Comparison of ENCODE assay signal across 24 cellular contexts in the genomic region with DNA sequence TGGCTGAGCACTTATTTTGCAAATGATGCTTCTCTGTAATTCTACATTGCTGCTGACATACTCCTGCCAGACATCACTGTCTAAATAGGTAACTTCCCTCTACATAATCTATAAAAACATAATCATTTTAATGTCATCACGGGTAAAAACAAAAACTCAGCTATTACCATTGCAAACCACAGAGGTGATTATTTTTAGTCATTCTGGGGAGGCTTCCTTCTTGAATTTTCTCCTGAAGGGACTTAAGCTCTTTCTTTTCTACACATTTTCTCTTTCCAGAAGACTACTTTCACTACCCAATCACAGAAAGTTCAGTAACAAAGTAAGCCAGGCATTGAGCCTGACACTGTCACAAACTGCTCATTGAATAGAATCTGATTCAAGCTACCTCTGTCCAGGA. TPM values are rescaled to one million over a fixed set of nuclear protein-coding genes. Genes with fewer than 3 reads are reported as not detected.
A peak's percentile ranks its signal among the peaks of the same experiment; 100 is the strongest.
DNase-seq lines count a peak whose midpoint lies in the region; ATAC-seq, FAIRE-seq and TF ChIP-seq lines count a peak whose summit lies in the region.
"Had no signal": no experiment of that assay in that cellular context is flagged by ENCODE, and none has a peak within 500 bp of the region (broad histone marks: within the 10 kb centered on the region; RNA-seq: fewer than 3 reads in every experiment).

No MANE protein-coding gene starts in this region.

- no peak for ATAC-seq in T-helper 17 cell
- ATAC-seq in naive thymus-derived CD8-positive, alpha-beta T cell, result no peak
- ATAC-seq in HG03097 (IDR thresholded peaks at IDR 0.05; ENCODE audit: low FRiP score, unreplicated experiment), result no peak
- ATAC-seq in HepG2, result no peak
- ATAC-seq: esophagus mucosa, foreskin keratinocyte, left colon had no signal

- TF ChIP-seq EP300 in HepG2 (IDR thresholded peaks at IDR 0.05; ENCODE audit: low read depth in 2 of 2, low read length in 2 of 2) (no peak), HepG2 (CRISPR knock-in tag; IDR thresholded peaks at IDR 0.05; ENCODE audit: borderline replicate concordance) (no peak)

- H3K9me3 Mint-ChIP-seq in activated CD4-positive, alpha-beta memory T cell treated with anti-CD3 and anti-CD28 coated beads for 36 hours, result no peaks in the 10 kb centered on the region
- no peaks in the 10 kb centered on the region for H3K9me3 Mint-ChIP-seq in activated CD4-positive, alpha-beta memory T cell treated with anti-CD3 and anti-CD28 coated beads, Interleukin-2, amount 10 ng/mL, durations not matched to agents 7 days and 5 days
- H3K9me3 Mint-ChIP-seq in CD4-positive, alpha-beta memory T cell, result peaks cover 0 to 2% (median 0%) of the 10 kb centered on the region in 8 donors
- no peaks in the 10 kb centered on the region for H3K9me3 Mint-ChIP-seq in naive thymus-derived CD8-positive, alpha-beta T cell
- H3K9me3 Mint-ChIP-seq: memory B cell had no signal

- H3K27ac ChIP-seq in CD4-positive, alpha-beta memory T cell (ENCODE audit: low read depth, low read length), result no peak overlapping the region
- H3K27ac ChIP-seq in HepG2 (ENCODE audit: extremely low read length, insufficient read depth, low read length), result no peak overlapping the region
- H3K27ac ChIP-seq: colonic mucosa, foreskin keratinocyte, SJSA1, thoracic aorta had no signal

- H3K27me3 Mint-ChIP-seq in activated CD4-positive, alpha-beta memory T cell treated with anti-CD3 and anti-CD28 coated beads for 36 hours, result no peaks in the 10 kb centered on the region
- no peaks in the 10 kb centered on the region for H3K27me3 Mint-ChIP-seq in activated CD4-positive, alpha-beta memory T cell treated with anti-CD3 and anti-CD28 coated beads, Interleukin-2, amount 10 ng/mL, durations not matched to agents 7 days and 5 days
- no peaks in the 10 kb centered on the region for H3K27me3 Mint-ChIP-seq in CD4-positive, alpha-beta memory T cell
- H3K27me3 Mint-ChIP-seq in T-helper 17 cell, result no peaks in the 10 kb centered on the region
- H3K27me3 Mint-ChIP-seq in naive thymus-derived CD8-positive, alpha-beta T cell, result no peaks in the 10 kb centered on the region
- H3K27me3 Mint-ChIP-seq: memory B cell had no signal

- no peak for TF ChIP-seq POLR2A in HepG2 (IDR thresholded peaks at IDR 0.05; ENCODE audit: insufficient read depth in 1 of 2, low read depth in 2 of 2, low read length in 2 of 2)

- H3K4me2 ChIP-seq in HepG2 (ENCODE audit: low read depth, low read length), result no peak overlapping the region

- H2AFZ ChIP-seq in HepG2 (ENCODE audit: low read length), result no peak overlapping the region

- no peaks in the 10 kb centered on the region for H3K9me3 ChIP-seq in CD4-positive, alpha-beta memory T cell (ENCODE audit: control insufficient read depth in 1 of 2, low read length in 2 of 2)
- H3K9me3 ChIP-seq in T-helper 17 cell (ENCODE audit: control insufficient read depth, low read length, poor library complexity, severe bottlenecking) (no peaks in the 10 kb centered on the region), HepG2 (ENCODE audit: low read length) (no peaks in the 10 kb centered on the region)
- H3K9me3 ChIP-seq: BE2C, colonic mucosa, SJSA1, thoracic aorta had no signal

- POLR2A ChIA-PET in activated CD4-positive, alpha-beta memory T cell treated with anti-CD3 and anti-CD28 coated beads for 36 hours (lab: Charles Lee), result interaction anchor here (0.6 to 1.3 kb wide), 3 partner anchors 18 to 40 kb away, joined by 3 to 4 read pairs (median 4); partner anchors contain the start of gene NFU1
- POLR2A ChIA-PET in activated CD4-positive, alpha-beta memory T cell treated with anti-CD3 and anti-CD28 coated beads, Interleukin-2, amount 10 ng/mL, durations not matched to agents 7 days and 5 days (lab: Charles Lee), result interaction anchor here (0.8 to 1.2 kb wide), 4 partner anchors 12 to 816 kb away, joined by 3 to 4 read pairs (median 3); partner anchors contain the start of genes NFU1 and SNRPG
- POLR2A ChIA-PET in CD4-positive, alpha-beta memory T cell (lab: Charles Lee; ENCODE audit: partially characterized antibody), result no interaction called here
- POLR2A ChIA-PET in naive thymus-derived CD8-positive, alpha-beta T cell (lab: Charles Lee), result no interaction called here
- POLR2A ChIA-PET in HepG2 (lab: Yijun Ruan, JAX), result no interaction called here

- peaks cover 27% of the 10 kb centered on the region for H3K36me3 Mint-ChIP-seq in activated CD4-positive, alpha-beta memory T cell treated with anti-CD3 and anti-CD28 coated beads for 36 hours
- H3K36me3 Mint-ChIP-seq in activated CD4-positive, alpha-beta memory T cell treated with anti-CD3 and anti-CD28 coated beads, Interleukin-2, amount 10 ng/mL, durations not matched to agents 7 days and 5 days (ENCODE audit: low read depth), result peaks cover 39% of the 10 kb centered on the region
- peaks cover 47 to 80% of the 10 kb centered on the region in 2 donors for H3K36me3 Mint-ChIP-seq in CD4-positive, alpha-beta memory T cell
- H3K36me3 Mint-ChIP-seq in T-helper 17 cell (ENCODE audit: low read depth), result peaks cover 8% of the 10 kb centered on the region
- H3K36me3 Mint-ChIP-seq in naive thymus-derived CD8-positive, alpha-beta T cell, result peaks cover 0 to 85% (median 24%) of the 10 kb centered on the region in 3 donors
- H3K36me3 Mint-ChIP-seq: memory B cell had no signal

- no peak for FAIRE-seq in HepG2 (lab: Jason Lieb, UNC)
- FAIRE-seq: bronchial epithelial cell, H54 had no signal

- CTCF ChIA-PET in activated CD4-positive, alpha-beta memory T cell treated with anti-CD3 and anti-CD28 coated beads for 36 hours (lab: Charles Lee), result interaction anchor here (1.1 to 1.2 kb wide), 2 partner anchors 24 to 247 kb away, joined by 3 to 4 read pairs; no protein-coding TSS in a partner anchor
- CTCF ChIA-PET in activated CD4-positive, alpha-beta memory T cell treated with anti-CD3 and anti-CD28 coated beads, Interleukin-2, amount 10 ng/mL, durations not matched to agents 7 days and 5 days (lab: Charles Lee), result interaction anchor here (0.9 to 1.9 kb wide), 4 partner anchors 40 to 202 kb away, joined by 3 to 4 read pairs (median 4); partner anchors contain the start of gene NFU1
- CTCF ChIA-PET in CD4-positive, alpha-beta memory T cell (lab: Charles Lee; ENCODE audit: partially characterized antibody), result no interaction called here
- CTCF ChIA-PET in HepG2 (lab: Yijun Ruan, JAX; ENCODE audit: low intra/inter-chr PET ratio, low total read pairs), result no interaction called here

- no peak for TF ChIP-seq RAD21 in HepG2 (CRISPR knock-in tag; IDR thresholded peaks at IDR 0.05)

- H3K4me1 Mint-ChIP-seq in activated CD4-positive, alpha-beta memory T cell treated with anti-CD3 and anti-CD28 coated beads for 36 hours (ENCODE audit: low read depth), result peaks cover 44% of the 10 kb centered on the region
- H3K4me1 Mint-ChIP-seq in activated CD4-positive, alpha-beta memory T cell treated with anti-CD3 and anti-CD28 coated beads, Interleukin-2, amount 10 ng/mL, durations not matched to agents 7 days and 5 days, result peaks cover 33% of the 10 kb centered on the region
- H3K4me1 Mint-ChIP-seq in CD4-positive, alpha-beta memory T cell, result peaks cover 22 to 45% (median 35%) of the 10 kb centered on the region in 4 donors
- H3K4me1 Mint-ChIP-seq in T-helper 17 cell, result peaks cover 30% of the 10 kb centered on the region
- peaks cover 15 to 36% (median 33%) of the 10 kb centered on the region in 4 donors for H3K4me1 Mint-ChIP-seq in naive thymus-derived CD8-positive, alpha-beta T cell

- TF ChIP-seq CTCF in HepG2 (CRISPR knock-in tag; IDR thresholded peaks at IDR 0.05), result no peak

- no peak for DNase-seq in activated CD4-positive, alpha-beta memory T cell treated with anti-CD3 and anti-CD28 coated beads for 36 hours
- DNase-seq in activated CD4-positive, alpha-beta memory T cell treated with anti-CD3 and anti-CD28 coated beads, Interleukin-2, amount 10 ng/mL, durations not matched to agents 7 days and 5 days, result no peak
- no peak for DNase-seq in CD4-positive, alpha-beta memory T cell
- no peak for DNase-seq in T-helper 17 cell
- no peak for DNase-seq in naive thymus-derived CD8-positive, alpha-beta T cell
- DNase-seq in SIG-M5 treated with dmso at 0.1 percent for 504 hours (lab: John Stamatoyannopoulos, UW; ENCODE audit: unreplicated experiment), result no peak
- DNase-seq in HepG2 (ENCODE audit: low spot score), result no peak
- DNase-seq: BE2C, Calu3, colonic mucosa, DND-41, foreskin keratinocyte, Kasumi-1, left colon, NCI-H1694, NCI-H526, occipital lobe had no signal

- 90% methylated on average over 1 of the region's 1 CpG for WGBS in HepG2 (ENCODE audit: low lambda C conversion rate)

- H3K4me1 ChIP-seq in CD4-positive, alpha-beta memory T cell (ENCODE audit: insufficient read depth, low read length), result peaks cover 22% of the 10 kb centered on the region
- no peaks in the 10 kb centered on the region for H3K4me1 ChIP-seq in HepG2 (ENCODE audit: insufficient read depth, low read length)
- H3K4me1 ChIP-seq: BE2C, colonic mucosa, foreskin keratinocyte, SJSA1 had no signal

- intact Hi-C loops in activated CD4-positive, alpha-beta memory T cell treated with anti-CD3 and anti-CD28 coated beads for 36 hours (cut with micrococcal nuclease), result loop anchor here (2.0 kb wide), 1 partner anchor 41 kb away; the partner anchor contains the start of gene NFU1
- intact Hi-C loops in CD4-positive, alpha-beta memory T cell (cut with micrococcal nuclease), result loop anchor here (5.0 kb wide), 1 partner anchor 40 kb away; the partner anchor contains the start of gene NFU1
- intact Hi-C loops in HepG2 (cut with micrococcal nuclease; ENCODE audit: unreplicated experiment), result no loop called here

- peak overlapping the region; percentile 0 for H3K27ac Mint-ChIP-seq in activated CD4-positive, alpha-beta memory T cell treated with anti-CD3 and anti-CD28 coated beads for 36 hours
- no peak overlapping the region for H3K27ac Mint-ChIP-seq in activated CD4-positive, alpha-beta memory T cell treated with anti-CD3 and anti-CD28 coated beads, Interleukin-2, amount 10 ng/mL, durations not matched to agents 7 days and 5 days
- H3K27ac Mint-ChIP-seq in CD4-positive, alpha-beta memory T cell, result peak overlapping the region; percentile 2 to 69 (median 56)
- peak overlapping the region; percentile 81 for H3K27ac Mint-ChIP-seq in T-helper 17 cell
- H3K27ac Mint-ChIP-seq in naive thymus-derived CD8-positive, alpha-beta T cell, result peak overlapping the region; percentile 11 to 77 (median 70)
- H3K27ac Mint-ChIP-seq: memory B cell had no signal

- H3K9ac ChIP-seq in HepG2 (ENCODE audit: insufficient read depth, low read depth, low read length), result no peak overlapping the region

- H4K20me1 ChIP-seq in HepG2 (ENCODE audit: insufficient read depth, low read length), result no peaks in the 10 kb centered on the region

- no TSS peak for BruUV-seq in HepG2 (replicated peaks; lab: Mats Ljungman, UMichigan)

- H3K4me3 Mint-ChIP-seq in activated CD4-positive, alpha-beta memory T cell treated with anti-CD3 and anti-CD28 coated beads for 36 hours, result no peak overlapping the region
- H3K4me3 Mint-ChIP-seq in activated CD4-positive, alpha-beta memory T cell treated with anti-CD3 and anti-CD28 coated beads, Interleukin-2, amount 10 ng/mL, durations not matched to agents 7 days and 5 days, result no peak overlapping the region
- H3K4me3 Mint-ChIP-seq in CD4-positive, alpha-beta memory T cell, result peak overlapping the region in 1 of 8 donors; percentile 10
- H3K4me3 Mint-ChIP-seq in T-helper 17 cell, result no peak overlapping the region
- H3K4me3 Mint-ChIP-seq in naive thymus-derived CD8-positive, alpha-beta T cell, result no peak overlapping the region
- H3K4me3 Mint-ChIP-seq: memory B cell had no signal

- H3K79me2 ChIP-seq in HepG2 (ENCODE audit: insufficient read depth, low read length), result no peaks in the 10 kb centered on the region

- in situ Hi-C loops in HepG2 (cut with HindIII; ENCODE audit: extremely low pct_ligation_motif_present, low pct_unique_long_range_greater_than_20kb), result no loop called here

- peaks cover 12% of the 10 kb centered on the region for H3K36me3 ChIP-seq in CD4-positive, alpha-beta memory T cell (ENCODE audit: insufficient read depth, low read length)
- no peaks in the 10 kb centered on the region for H3K36me3 ChIP-seq in HepG2 (replicated peaks in 1 of 2; ENCODE audit: control insufficient read depth in 1 of 2, insufficient read depth in 2 of 2, low read length in 2 of 2)
- H3K36me3 ChIP-seq: BE2C, colonic mucosa had no signal

- H3K27me3 ChIP-seq in CD4-positive, alpha-beta memory T cell (ENCODE audit: insufficient read depth, low read length), result no peaks in the 10 kb centered on the region
- H3K27me3 ChIP-seq in HepG2 (ENCODE audit: control insufficient read depth in 1 of 2, insufficient read depth in 2 of 2, low read length in 2 of 2), result no peaks in the 10 kb centered on the region
- H3K27me3 ChIP-seq: BE2C, colonic mucosa, foreskin keratinocyte, SJSA1 had no signal

- no peak overlapping the region for H3K4me3 ChIP-seq in CD4-positive, alpha-beta memory T cell (ENCODE audit: low read length in 2 of 2)
- no peak overlapping the region for H3K4me3 ChIP-seq in HepG2 (replicated peaks in 1 of 3; ENCODE audit: insufficient read depth in 1 of 3, low read depth in 2 of 3, low read length in 3 of 3)
- H3K4me3 ChIP-seq: colonic mucosa, SJSA1, thoracic aorta had no signal

RNA-seq across cellular contexts. Expression of gene NFU1, which starts 40.4 kb away (rescaled TPM):
- total RNA-seq in activated CD4-positive, alpha-beta memory T cell treated with anti-CD3 and anti-CD28 coated beads for 36 hours, result 10 to 100 TPM; 37.8 to 44.5 TPM
- 10 to 100 TPM; 24.4 to 30.7 TPM for total RNA-seq in activated CD4-positive, alpha-beta memory T cell treated with anti-CD3 and anti-CD28 coated beads, Interleukin-2, amount 10 ng/mL, durations not matched to agents 7 days and 5 days
- total RNA-seq in CD4-positive, alpha-beta memory T cell, result 10 to 100 TPM; 23.9 to 27.0 TPM
- 10 to 100 TPM; 65.4 to 96.1 TPM for polyA plus RNA-seq in CD4-positive, alpha-beta memory T cell
- 10 to 100 TPM; 17.8 to 23.2 TPM for total RNA-seq in T-helper 17 cell
- total RNA-seq in naive thymus-derived CD8-positive, alpha-beta T cell, result 10 to 100 TPM; 29.6 to 32.7 TPM
- polyA plus RNA-seq in naive thymus-derived CD8-positive, alpha-beta T cell, result 10 to 100 TPM; 78.6 to 96.9 (median 88.9) TPM
- total RNA-seq in HepG2 (2016; rRNA removed; fragmentation: Illumina TruSeq; extraction: Trizol), result 84.0 and 99.6 TPM in 2 replicates
- total RNA-seq in HepG2 (2016; cell fraction: cytosol; rRNA removed; fragmentation: Illumina TruSeq; extraction: Trizol; ENCODE audit: low read depth), result 88.3 and 93.2 TPM in 2 replicates
- 83.8 and 107 TPM in 2 replicates for total RNA-seq in HepG2 (2016; cell fraction: insoluble cytoplasmic fraction; rRNA removed; fragmentation: Illumina TruSeq; extraction: Trizol)
- 83.6 and 88.7 TPM in 2 replicates for total RNA-seq in HepG2 (2016; cell fraction: membrane; rRNA removed; fragmentation: Illumina TruSeq; extraction: Trizol)
- 35.6 and 35.8 TPM in 2 replicates for total RNA-seq in HepG2 (2016; cell fraction: nucleus; rRNA removed; fragmentation: Illumina TruSeq; extraction: Trizol)
- polyA plus RNA-seq in HepG2 (2011; rRNA removed), result 28.1 and 39.1 TPM in 2 replicates
- polyA plus RNA-seq in HepG2 (2011; cell fraction: cytosol; rRNA removed), result 23.1 and 28.7 TPM in 2 replicates
- 6.6 and 7.8 TPM in 2 replicates for polyA plus RNA-seq in HepG2 (2011; cell fraction: nucleus; rRNA removed)
- 58.4 and 80.4 TPM in 2 replicates for polyA plus RNA-seq in HepG2 (2012)
- 79.1 and 96.4 TPM in 2 replicates for polyA plus RNA-seq in HepG2 (2016; cell fraction: cytosol; fragmentation: Illumina TruSeq; extraction: Trizol; ENCODE audit: low read depth)
- 89.4 and 94.3 TPM in 2 replicates for polyA plus RNA-seq in HepG2 (2016; cell fraction: insoluble cytoplasmic fraction; fragmentation: Illumina TruSeq; extraction: Trizol; ENCODE audit: low read depth)
- 57.3 and 66.6 TPM in 2 replicates for polyA plus RNA-seq in HepG2 (2016; cell fraction: membrane; fragmentation: Illumina TruSeq; extraction: Trizol; ENCODE audit: low read depth)
- 42.0 and 48.4 TPM in 2 replicates for polyA plus RNA-seq in HepG2 (2016; cell fraction: nucleus; fragmentation: Illumina TruSeq; extraction: Trizol; ENCODE audit: insufficient read depth, low read depth)
- polyA minus RNA-seq in HepG2 (2011; rRNA and poly(A)+ RNA removed; ENCODE audit: low replicate concordance), result 3.3 and 4.8 TPM in 2 replicates
- polyA minus RNA-seq in HepG2 (2011; cell fraction: cytosol; rRNA and poly(A)+ RNA removed), result 12.6 and 17.8 TPM in 2 replicates
- polyA minus RNA-seq in HepG2 (2011; cell fraction: nucleus; rRNA and poly(A)+ RNA removed), result 11.5 and 12.2 TPM in 2 replicates

Comparison
In these comparisons a context has a peak if more than half of its experiments do, and no peak if none do; other contexts are left out.
1. CTCF ChIA-PET loops: an anchor here in activated CD4-positive, alpha-beta memory T cell treated with anti-CD3 and anti-CD28 coated beads for 36 hours (1.1 to 1.2 kb wide) and activated CD4-positive, alpha-beta memory T cell treated with anti-CD3 and anti-CD28 coated beads, Interleukin-2, amount 10 ng/mL, durations not matched to agents 7 days and 5 days (0.9 to 1.9 kb wide); none called in CD4-positive, alpha-beta memory T cell and HepG2.
2. POLR2A ChIA-PET loops: an anchor here in activated CD4-positive, alpha-beta memory T cell treated with anti-CD3 and anti-CD28 coated beads for 36 hours (0.6 to 1.3 kb wide) and activated CD4-positive, alpha-beta memory T cell treated with anti-CD3 and anti-CD28 coated beads, Interleukin-2, amount 10 ng/mL, durations not matched to agents 7 days and 5 days (0.8 to 1.2 kb wide); none called in CD4-positive, alpha-beta memory T cell, naive thymus-derived CD8-positive, alpha-beta T cell and HepG2.